ENCODE assay signal across 1 cellular context in genomic region chr3:49673715-49674490, GRCh38.
TF ChIP-seq lines count a peak whose summit lies in the region.

Gene APEH (plus strand): TSS chr3:49674351. CDS start chr3:49674402, 51 bp downstream.

TF ChIP-seq in HepG2, 621 proteins besides CTCF, POLR2A, EP300 and RAD21 (continued from another document and continues in another):
- TF ChIP-seq, protein P1, sequence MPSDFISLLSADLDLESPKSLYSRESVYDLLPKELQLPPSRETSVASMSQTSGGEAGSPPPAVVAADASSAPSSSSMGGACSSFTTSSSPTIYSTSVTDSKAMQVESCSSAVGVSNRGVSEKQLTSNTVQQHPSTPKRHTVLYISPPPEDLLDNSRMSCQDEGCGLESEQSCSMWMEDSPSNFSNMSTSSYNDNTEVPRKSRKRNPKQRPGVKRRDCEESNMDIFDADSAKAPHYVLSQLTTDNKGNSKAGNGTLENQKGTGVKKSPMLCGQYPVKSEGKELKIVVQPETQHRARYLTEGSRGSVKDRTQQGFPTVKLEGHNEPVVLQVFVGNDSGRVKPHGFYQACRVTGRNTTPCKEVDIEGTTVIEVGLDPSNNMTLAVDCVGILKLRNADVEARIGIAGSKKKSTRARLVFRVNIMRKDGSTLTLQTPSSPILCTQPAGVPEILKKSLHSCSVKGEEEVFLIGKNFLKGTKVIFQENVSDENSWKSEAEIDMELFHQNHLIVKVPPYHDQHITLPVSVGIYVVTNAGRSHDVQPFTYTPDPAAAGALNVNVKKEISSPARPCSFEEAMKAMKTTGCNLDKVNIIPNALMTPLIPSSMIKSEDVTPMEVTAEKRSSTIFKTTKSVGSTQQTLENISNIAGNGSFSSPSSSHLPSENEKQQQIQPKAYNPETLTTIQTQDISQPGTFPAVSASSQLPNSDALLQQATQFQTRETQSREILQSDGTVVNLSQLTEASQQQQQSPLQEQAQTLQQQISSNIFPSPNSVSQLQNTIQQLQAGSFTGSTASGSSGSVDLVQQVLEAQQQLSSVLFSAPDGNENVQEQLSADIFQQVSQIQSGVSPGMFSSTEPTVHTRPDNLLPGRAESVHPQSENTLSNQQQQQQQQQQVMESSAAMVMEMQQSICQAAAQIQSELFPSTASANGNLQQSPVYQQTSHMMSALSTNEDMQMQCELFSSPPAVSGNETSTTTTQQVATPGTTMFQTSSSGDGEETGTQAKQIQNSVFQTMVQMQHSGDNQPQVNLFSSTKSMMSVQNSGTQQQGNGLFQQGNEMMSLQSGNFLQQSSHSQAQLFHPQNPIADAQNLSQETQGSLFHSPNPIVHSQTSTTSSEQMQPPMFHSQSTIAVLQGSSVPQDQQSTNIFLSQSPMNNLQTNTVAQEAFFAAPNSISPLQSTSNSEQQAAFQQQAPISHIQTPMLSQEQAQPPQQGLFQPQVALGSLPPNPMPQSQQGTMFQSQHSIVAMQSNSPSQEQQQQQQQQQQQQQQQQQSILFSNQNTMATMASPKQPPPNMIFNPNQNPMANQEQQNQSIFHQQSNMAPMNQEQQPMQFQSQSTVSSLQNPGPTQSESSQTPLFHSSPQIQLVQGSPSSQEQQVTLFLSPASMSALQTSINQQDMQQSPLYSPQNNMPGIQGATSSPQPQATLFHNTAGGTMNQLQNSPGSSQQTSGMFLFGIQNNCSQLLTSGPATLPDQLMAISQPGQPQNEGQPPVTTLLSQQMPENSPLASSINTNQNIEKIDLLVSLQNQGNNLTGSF (CRISPR knock-in tag; IDR thresholded peaks at IDR 0.05): no peak
- TF ChIP-seq, protein P2, sequence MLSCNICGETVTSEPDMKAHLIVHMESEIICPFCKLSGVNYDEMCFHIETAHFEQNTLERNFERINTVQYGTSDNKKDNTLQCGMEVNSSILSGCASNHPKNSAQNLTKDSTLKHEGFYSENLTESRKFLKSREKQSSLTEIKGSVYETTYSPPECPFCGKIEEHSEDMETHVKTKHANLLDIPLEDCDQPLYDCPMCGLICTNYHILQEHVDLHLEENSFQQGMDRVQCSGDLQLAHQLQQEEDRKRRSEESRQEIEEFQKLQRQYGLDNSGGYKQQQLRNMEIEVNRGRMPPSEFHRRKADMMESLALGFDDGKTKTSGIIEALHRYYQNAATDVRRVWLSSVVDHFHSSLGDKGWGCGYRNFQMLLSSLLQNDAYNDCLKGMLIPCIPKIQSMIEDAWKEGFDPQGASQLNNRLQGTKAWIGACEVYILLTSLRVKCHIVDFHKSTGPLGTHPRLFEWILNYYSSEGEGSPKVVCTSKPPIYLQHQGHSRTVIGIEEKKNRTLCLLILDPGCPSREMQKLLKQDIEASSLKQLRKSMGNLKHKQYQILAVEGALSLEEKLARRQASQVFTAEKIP (CRISPR knock-in tag; IDR thresholded peaks at IDR 0.05; ENCODE audit: borderline replicate concordance): no peak
- TF ChIP-seq, protein P3, sequence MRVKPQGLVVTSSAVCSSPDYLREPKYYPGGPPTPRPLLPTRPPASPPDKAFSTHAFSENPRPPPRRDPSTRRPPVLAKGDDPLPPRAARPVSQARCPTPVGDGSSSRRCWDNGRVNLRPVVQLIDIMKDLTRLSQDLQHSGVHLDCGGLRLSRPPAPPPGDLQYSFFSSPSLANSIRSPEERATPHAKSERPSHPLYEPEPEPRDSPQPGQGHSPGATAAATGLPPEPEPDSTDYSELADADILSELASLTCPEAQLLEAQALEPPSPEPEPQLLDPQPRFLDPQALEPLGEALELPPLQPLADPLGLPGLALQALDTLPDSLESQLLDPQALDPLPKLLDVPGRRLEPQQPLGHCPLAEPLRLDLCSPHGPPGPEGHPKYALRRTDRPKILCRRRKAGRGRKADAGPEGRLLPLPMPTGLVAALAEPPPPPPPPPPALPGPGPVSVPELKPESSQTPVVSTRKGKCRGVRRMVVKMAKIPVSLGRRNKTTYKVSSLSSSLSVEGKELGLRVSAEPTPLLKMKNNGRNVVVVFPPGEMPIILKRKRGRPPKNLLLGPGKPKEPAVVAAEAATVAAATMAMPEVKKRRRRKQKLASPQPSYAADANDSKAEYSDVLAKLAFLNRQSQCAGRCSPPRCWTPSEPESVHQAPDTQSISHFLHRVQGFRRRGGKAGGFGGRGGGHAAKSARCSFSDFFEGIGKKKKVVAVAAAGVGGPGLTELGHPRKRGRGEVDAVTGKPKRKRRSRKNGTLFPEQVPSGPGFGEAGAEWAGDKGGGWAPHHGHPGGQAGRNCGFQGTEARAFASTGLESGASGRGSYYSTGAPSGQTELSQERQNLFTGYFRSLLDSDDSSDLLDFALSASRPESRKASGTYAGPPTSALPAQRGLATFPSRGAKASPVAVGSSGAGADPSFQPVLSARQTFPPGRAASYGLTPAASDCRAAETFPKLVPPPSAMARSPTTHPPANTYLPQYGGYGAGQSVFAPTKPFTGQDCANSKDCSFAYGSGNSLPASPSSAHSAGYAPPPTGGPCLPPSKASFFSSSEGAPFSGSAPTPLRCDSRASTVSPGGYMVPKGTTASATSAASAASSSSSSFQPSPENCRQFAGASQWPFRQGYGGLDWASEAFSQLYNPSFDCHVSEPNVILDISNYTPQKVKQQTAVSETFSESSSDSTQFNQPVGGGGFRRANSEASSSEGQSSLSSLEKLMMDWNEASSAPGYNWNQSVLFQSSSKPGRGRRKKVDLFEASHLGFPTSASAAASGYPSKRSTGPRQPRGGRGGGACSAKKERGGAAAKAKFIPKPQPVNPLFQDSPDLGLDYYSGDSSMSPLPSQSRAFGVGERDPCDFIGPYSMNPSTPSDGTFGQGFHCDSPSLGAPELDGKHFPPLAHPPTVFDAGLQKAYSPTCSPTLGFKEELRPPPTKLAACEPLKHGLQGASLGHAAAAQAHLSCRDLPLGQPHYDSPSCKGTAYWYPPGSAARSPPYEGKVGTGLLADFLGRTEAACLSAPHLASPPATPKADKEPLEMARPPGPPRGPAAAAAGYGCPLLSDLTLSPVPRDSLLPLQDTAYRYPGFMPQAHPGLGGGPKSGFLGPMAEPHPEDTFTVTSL (CRISPR knock-in tag; IDR thresholded peaks at IDR 0.05; ENCODE audit: borderline replicate concordance): no peak
- TF ChIP-seq ZNF782 (CRISPR knock-in tag; IDR thresholded peaks at IDR 0.05; ENCODE audit: borderline replicate concordance) (no peak), ZSCAN31 (CRISPR knock-in tag; IDR thresholded peaks at IDR 0.05; ENCODE audit: low read depth) (peak; percentile 13; the same call in 1 of the 2 replicates), IKZF4 (CRISPR knock-in tag; IDR thresholded peaks at IDR 0.05; ENCODE audit: borderline replicate concordance, low read depth, not compliant biosample characterization) (no peak), MTA1 (CRISPR knock-in tag; IDR thresholded peaks at IDR 0.05; ENCODE audit: borderline replicate concordance) (0 out of 2 replicates have a peak, but pooled peaks have one; percentile 26), ATAD3A (CRISPR knock-in tag; IDR thresholded peaks at IDR 0.05) (no peak), E2F1 (CRISPR knock-in tag; IDR thresholded peaks at IDR 0.05) (peak; percentile 27; the same call in 1 of the 2 replicates), ATF4 (CRISPR knock-in tag; IDR thresholded peaks at IDR 0.05) (peak in 1 of 2 experiments; percentile 53; a peak in 1 of 4 replicates), SAFB2 (CRISPR knock-in tag; IDR thresholded peaks at IDR 0.05; ENCODE audit: borderline replicate concordance, low read depth) (no peak; the same call in 1 of the 2 replicates), ZNF33B (CRISPR knock-in tag; IDR thresholded peaks at IDR 0.05) (no peak), HDAC6 (IDR thresholded peaks at IDR 0.05; ENCODE audit: low read depth, low read length) (no peak), ZKSCAN1 (IDR thresholded peaks at IDR 0.05; ENCODE audit: low read length) (no peak), RFX1 (IDR thresholded peaks at IDR 0.05) (no peak), HOXA5 (CRISPR knock-in tag; IDR thresholded peaks at IDR 0.05) (no peak), CCAR2 (optimal IDR thresholded peaks at IDR 0.05; ENCODE audit: low read depth, low read length) (no peak), NCOR1 (IDR thresholded peaks at IDR 0.05; ENCODE audit: borderline replicate concordance, low read length) (peak; percentile 53; the same call in 1 of the 2 replicates), ZNF24 (IDR thresholded peaks at IDR 0.05) (no peak), DMAP1 (CRISPR knock-in tag; IDR thresholded peaks at IDR 0.05) (peak; percentile 77), AGO1 (IDR thresholded peaks at IDR 0.05; ENCODE audit: low read depth, low read length, poor library complexity, severe bottlenecking) (peak; percentile 76), ZNF678 (CRISPR knock-in tag; IDR thresholded peaks at IDR 0.05) (no peak), ZBTB40 (IDR thresholded peaks at IDR 0.05) (peak; percentile 57), ZBTB40 (CRISPR knock-in tag; IDR thresholded peaks at IDR 0.05) (no peak), U2AF1 (optimal IDR thresholded peaks at IDR 0.05; ENCODE audit: low read depth, low read length) (no peak), KLF12 (CRISPR knock-in tag; IDR thresholded peaks at IDR 0.05; ENCODE audit: borderline replicate concordance) (no peak; the same call in 1 of the 2 replicates), ZFP36L2 (CRISPR knock-in tag; IDR thresholded peaks at IDR 0.05) (no peak), ZNF207 (IDR thresholded peaks at IDR 0.05; ENCODE audit: borderline replicate concordance) (no peak)
- TF ChIP-seq, protein P4, sequence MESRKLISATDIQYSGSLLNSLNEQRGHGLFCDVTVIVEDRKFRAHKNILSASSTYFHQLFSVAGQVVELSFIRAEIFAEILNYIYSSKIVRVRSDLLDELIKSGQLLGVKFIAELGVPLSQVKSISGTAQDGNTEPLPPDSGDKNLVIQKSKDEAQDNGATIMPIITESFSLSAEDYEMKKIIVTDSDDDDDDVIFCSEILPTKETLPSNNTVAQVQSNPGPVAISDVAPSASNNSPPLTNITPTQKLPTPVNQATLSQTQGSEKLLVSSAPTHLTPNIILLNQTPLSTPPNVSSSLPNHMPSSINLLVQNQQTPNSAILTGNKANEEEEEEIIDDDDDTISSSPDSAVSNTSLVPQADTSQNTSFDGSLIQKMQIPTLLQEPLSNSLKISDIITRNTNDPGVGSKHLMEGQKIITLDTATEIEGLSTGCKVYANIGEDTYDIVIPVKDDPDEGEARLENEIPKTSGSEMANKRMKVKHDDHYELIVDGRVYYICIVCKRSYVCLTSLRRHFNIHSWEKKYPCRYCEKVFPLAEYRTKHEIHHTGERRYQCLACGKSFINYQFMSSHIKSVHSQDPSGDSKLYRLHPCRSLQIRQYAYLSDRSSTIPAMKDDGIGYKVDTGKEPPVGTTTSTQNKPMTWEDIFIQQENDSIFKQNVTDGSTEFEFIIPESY (CRISPR knock-in tag; IDR thresholded peaks at IDR 0.05): no peak
